21 cellular contexts compared by ENCODE assay signal in the genomic region with DNA sequence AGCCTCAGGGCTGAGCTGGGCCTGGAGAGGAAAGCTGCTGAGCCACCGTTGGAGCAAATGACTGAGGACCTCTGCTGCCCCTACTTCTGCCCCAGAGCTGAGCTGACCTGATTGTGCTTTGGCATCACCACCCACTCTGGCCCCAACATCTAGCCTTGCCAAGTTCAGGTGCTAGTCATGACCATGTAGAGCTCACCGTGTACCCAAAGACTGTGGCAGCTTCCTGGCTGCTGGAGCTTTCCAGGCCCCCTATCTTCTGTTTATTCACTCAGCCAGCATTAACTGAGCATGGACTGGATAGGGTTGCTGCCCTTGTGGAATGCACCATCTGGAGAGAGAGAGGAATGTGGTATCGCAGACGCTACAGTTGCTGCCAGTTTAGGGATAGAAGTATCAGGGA. TPM values are rescaled to one million over a fixed set of nuclear protein-coding genes. Genes with fewer than 3 reads are reported as not detected.
DNase-seq lines count a peak whose midpoint lies in the region; ATAC-seq and TF ChIP-seq lines count a peak whose summit lies in the region.
"Had no signal": no experiment of that assay in that cellular context is flagged by ENCODE, and none has a peak within 500 bp of the region (broad histone marks: within the 10 kb centered on the region; RNA-seq: fewer than 3 reads in every experiment).

No MANE protein-coding gene starts in this region.

- CTCF ChIA-PET in activated CD4-positive, alpha-beta memory T cell treated with anti-CD3 and anti-CD28 coated beads for 36 hours (lab: Charles Lee), result interaction anchor here (1.9 to 2.4 kb wide), 3 partner anchors 13 to 163 kb away, joined by 6 to 13 read pairs (median 8); partner anchors contain the start of gene CDKN2AIPNL
- CTCF ChIA-PET in activated CD4-positive, alpha-beta memory T cell treated with anti-CD3 and anti-CD28 coated beads, Interleukin-2, amount 10 ng/mL, durations not matched to agents 7 days and 5 days (lab: Charles Lee), result interaction anchor here (2.8 kb wide), 1 partner anchor 12 kb away, joined by 15 read pairs; no protein-coding TSS in a partner anchor
- CTCF ChIA-PET in IMR-90 (lab: Yijun Ruan, JAX), result no interaction called here

- no peak overlapping the region for H2BK5ac ChIP-seq in IMR-90 (ENCODE audit: low read depth, low read length, poor library complexity, severe bottlenecking)

- no peak overlapping the region for H3K56ac ChIP-seq in IMR-90 (ENCODE audit: extremely low read depth, insufficient read depth, low read length)

- no peak overlapping the region for H3K23ac ChIP-seq in IMR-90 (ENCODE audit: low read depth, low read length)

- no peaks in the 10 kb centered on the region for H3K27me3 ChIP-seq in IMR-90 (ENCODE audit: control insufficient read depth, insufficient read depth, low read length)
- H3K27me3 ChIP-seq: breast epithelium, SJSA1 had no signal

- no peak overlapping the region for H3K14ac ChIP-seq in IMR-90 (replicated peaks; ENCODE audit: low read depth, low read length)

- H3K27ac ChIP-seq in IMR-90 (ENCODE audit: insufficient read depth, low read length), result no peak overlapping the region
- H3K27ac ChIP-seq: 22Rv1, breast epithelium, KMS-11, SJSA1 had no signal

- no peak overlapping the region for H2AFZ ChIP-seq in IMR-90 (replicated peaks; ENCODE audit: low read length, poor library complexity)

- H2BK15ac ChIP-seq in IMR-90 (ENCODE audit: low read depth, low read length), result no peak overlapping the region

- H3K9me3 Mint-ChIP-seq in activated CD4-positive, alpha-beta memory T cell treated with anti-CD3 and anti-CD28 coated beads for 36 hours, result no peaks in the 10 kb centered on the region
- no peaks in the 10 kb centered on the region for H3K9me3 Mint-ChIP-seq in activated CD4-positive, alpha-beta memory T cell treated with anti-CD3 and anti-CD28 coated beads, Interleukin-2, amount 10 ng/mL, durations not matched to agents 7 days and 5 days
- H3K9me3 Mint-ChIP-seq in natural killer cell treated with Interleukin-12 subunit alpha and Interleukin-12 subunit beta and Interleukin-15 and Interleukin-18, amount 100 ng/mL, for 72 hours, result no peaks in the 10 kb centered on the region
- peaks cover 6% of the 10 kb centered on the region for H3K9me3 Mint-ChIP-seq in glutamatergic neuron (ENCODE audit: unreplicated experiment)
- H3K9me3 Mint-ChIP-seq: activated naive CD4-positive, alpha-beta T cell treated with anti-CD3 and anti-CD28 coated beads, Interleukin-2, amount 50 U/mL, for 24 hours; H9; stimulated activated naive B cell treated with anti-CD40 and anti-IgM and Interleukin-4, amounts not matched to agents 10 μg/mL and 1 μg/mL and 100 μg/mL, for 72 hours; type B pancreatic cell; WTC11 had no signal

- H4K20me1 ChIP-seq in IMR-90 (ENCODE audit: insufficient read depth, low read length), result no peaks in the 10 kb centered on the region; the same call in 1 of the 2 replicates

- intact Hi-C loops in activated CD4-positive, alpha-beta memory T cell treated with anti-CD3 and anti-CD28 coated beads for 36 hours (cut with micrococcal nuclease), result no loop called here
- intact Hi-C loops in IMR-90 (cut with micrococcal nuclease) (no loop called here), lower leg skin (cut with DNase I; ENCODE audit: low total_unique reads) (no loop called here)

- peaks cover 12% of the 10 kb centered on the region for H3K4me1 Mint-ChIP-seq in activated CD4-positive, alpha-beta memory T cell treated with anti-CD3 and anti-CD28 coated beads for 36 hours (ENCODE audit: low read depth)
- peaks cover 6% of the 10 kb centered on the region for H3K4me1 Mint-ChIP-seq in activated CD4-positive, alpha-beta memory T cell treated with anti-CD3 and anti-CD28 coated beads, Interleukin-2, amount 10 ng/mL, durations not matched to agents 7 days and 5 days
- H3K4me1 Mint-ChIP-seq in natural killer cell treated with Interleukin-12 subunit alpha and Interleukin-12 subunit beta and Interleukin-15 and Interleukin-18, amount 100 ng/mL, for 72 hours (ENCODE audit: low read depth in 2 of 2), result peaks cover 20 to 32% of the 10 kb centered on the region in 2 donors
- no peaks in the 10 kb centered on the region for H3K4me1 Mint-ChIP-seq in glutamatergic neuron (ENCODE audit: low read depth, unreplicated experiment)
- H3K4me1 Mint-ChIP-seq: activated CD8-positive, alpha-beta memory T cell treated with anti-CD3 and anti-CD28 coated beads, Interleukin-2, amount 10 ng/mL, durations not matched to agents 7 days and 5 days had no signal

- no peak for DNase-seq in activated CD4-positive, alpha-beta memory T cell treated with anti-CD3 and anti-CD28 coated beads for 36 hours
- no peak for DNase-seq in activated CD4-positive, alpha-beta memory T cell treated with anti-CD3 and anti-CD28 coated beads, Interleukin-2, amount 10 ng/mL, durations not matched to agents 7 days and 5 days
- DNase-seq in IMR-90, result peak; percentile 38
- DNase-seq in fibroblast of villous mesenchyme (ENCODE audit: low read depth), result peak; percentile 38
- no peak for DNase-seq in natural killer cell treated with Interleukin-12 subunit alpha and Interleukin-12 subunit beta and Interleukin-15 and Interleukin-18, amount 100 ng/mL, for 72 hours (ENCODE audit: low spot score)
- no peak for DNase-seq in glutamatergic neuron
- DNase-seq in lower leg skin (ENCODE audit: low spot score in 2 of 2), result no peak
- DNase-seq: activated CD8-positive, alpha-beta memory T cell treated with anti-CD3 and anti-CD28 coated beads, Interleukin-2, amount 10 ng/mL, durations not matched to agents 7 days and 5 days; DMS153; H9; left colon; NCI-H1092 treated with DMSO at 0.1 percent for 48 hours; stimulated activated naive B cell treated with anti-CD40 and anti-IgM and Interleukin-4, amounts not matched to agents 10 μg/mL and 1 μg/mL and 100 μg/mL, for 72 hours had no signal

- BruUV-seq in IMR-90 (replicated peaks; lab: Mats Ljungman, UMichigan), result no TSS peak

- in situ Hi-C loops in IMR-90 (cut with MboI; ENCODE audit: low sequenced_read_pairs), result no loop called here

- peaks cover 73% of the 10 kb centered on the region for H3K36me3 ChIP-seq in IMR-90 (ENCODE audit: control insufficient read depth, insufficient read depth, low read length)

- no peak overlapping the region for H4K91ac ChIP-seq in IMR-90 (ENCODE audit: insufficient read depth, low read depth, low read length)

- H2AK9ac ChIP-seq in IMR-90 (replicated peaks; ENCODE audit: low read depth, low read length, poor library complexity), result no peak overlapping the region

- no peak overlapping the region for H2AK5ac ChIP-seq in IMR-90 (ENCODE audit: low read depth, low read length)

- peak overlapping the region; percentile 11 for H3K27ac Mint-ChIP-seq in activated CD4-positive, alpha-beta memory T cell treated with anti-CD3 and anti-CD28 coated beads for 36 hours
- H3K27ac Mint-ChIP-seq in activated CD4-positive, alpha-beta memory T cell treated with anti-CD3 and anti-CD28 coated beads, Interleukin-2, amount 10 ng/mL, durations not matched to agents 7 days and 5 days, result no peak overlapping the region
- H3K27ac Mint-ChIP-seq in natural killer cell treated with Interleukin-12 subunit alpha and Interleukin-12 subunit beta and Interleukin-15 and Interleukin-18, amount 100 ng/mL, for 72 hours, result peak overlapping the region; percentile 20 to 82
- no peak overlapping the region for H3K27ac Mint-ChIP-seq in glutamatergic neuron (ENCODE audit: unreplicated experiment)
- H3K27ac Mint-ChIP-seq: type B pancreatic cell had no signal

- H2BK120ac ChIP-seq in IMR-90 (ENCODE audit: low read depth, low read length), result no peak overlapping the region

- no peak overlapping the region for H3K9ac ChIP-seq in IMR-90 (ENCODE audit: low read depth, low read length)
- H3K9ac ChIP-seq: KMS-11 had no signal

- no peaks in the 10 kb centered on the region for H3K9me3 ChIP-seq in IMR-90 (ENCODE audit: control insufficient read depth, insufficient read depth, low read length)
- H3K9me3 ChIP-seq: breast epithelium, SJSA1 had no signal

- no peak overlapping the region for H3K18ac ChIP-seq in IMR-90 (ENCODE audit: low read depth, low read length)

- no peak overlapping the region for H4K8ac ChIP-seq in IMR-90 (ENCODE audit: low read depth in 2 of 2, low read length in 2 of 2)

- peaks cover 3 to 41% of the 10 kb centered on the region in 2 experiments; a peak in 2 of 4 replicates for H3K79me1 ChIP-seq in IMR-90 (ENCODE audit: low read depth in 1 of 2, low read length in 2 of 2)

- peaks cover 10% of the 10 kb centered on the region for H3K4me1 ChIP-seq in IMR-90 (ENCODE audit: control insufficient read depth, insufficient read depth, low read length)
- H3K4me1 ChIP-seq: breast epithelium had no signal

- TF ChIP-seq RAD21 in IMR-90 (IDR thresholded peaks at IDR 0.05; ENCODE audit: low read length), result no peak

- TF ChIP-seq POLR2A in IMR-90 (IDR thresholded peaks at IDR 0.05; ENCODE audit: low read depth, low read length) (no peak), lower leg skin (IDR thresholded peaks at IDR 0.05) (no peak)

- H3K36me3 Mint-ChIP-seq in activated CD4-positive, alpha-beta memory T cell treated with anti-CD3 and anti-CD28 coated beads for 36 hours, result peaks cover 48% of the 10 kb centered on the region
- peaks cover 70% of the 10 kb centered on the region for H3K36me3 Mint-ChIP-seq in activated CD4-positive, alpha-beta memory T cell treated with anti-CD3 and anti-CD28 coated beads, Interleukin-2, amount 10 ng/mL, durations not matched to agents 7 days and 5 days (ENCODE audit: low read depth)
- H3K36me3 Mint-ChIP-seq in natural killer cell treated with Interleukin-12 subunit alpha and Interleukin-12 subunit beta and Interleukin-15 and Interleukin-18, amount 100 ng/mL, for 72 hours, result no peaks in the 10 kb centered on the region
- no peaks in the 10 kb centered on the region for H3K36me3 Mint-ChIP-seq in glutamatergic neuron (ENCODE audit: unreplicated experiment)
- H3K36me3 Mint-ChIP-seq: type B pancreatic cell had no signal

- H3K4ac ChIP-seq in IMR-90 (ENCODE audit: low read depth, low read length), result no peak overlapping the region

- POLR2A ChIA-PET in activated CD4-positive, alpha-beta memory T cell treated with anti-CD3 and anti-CD28 coated beads for 36 hours (lab: Charles Lee), result interaction anchor here (0.9 kb wide), 1 partner anchor 46 kb away, joined by 5 read pairs; no protein-coding TSS in a partner anchor
- POLR2A ChIA-PET in activated CD4-positive, alpha-beta memory T cell treated with anti-CD3 and anti-CD28 coated beads, Interleukin-2, amount 10 ng/mL, durations not matched to agents 7 days and 5 days (lab: Charles Lee), result no interaction called here
- POLR2A ChIA-PET in IMR-90 (lab: Charles Lee; ENCODE audit: unreplicated experiment), result no interaction called here

- WGBS in IMR-90 (ENCODE audit: extremely low coverage in 2 of 2, insufficient read length in 1 of 2), 2 experiments, result no CpG with 5 or more reads among the region's 4 CpGs
- WGBS in lower leg skin, 2 donors, result 65 to 75% methylated on average over 4 of the region's 4 CpGs

- H2BK20ac ChIP-seq in IMR-90 (ENCODE audit: low read depth, low read length), result no peak overlapping the region

- no peak overlapping the region for H3K4me2 ChIP-seq in IMR-90 (ENCODE audit: low read depth, low read length)
- H3K4me2 ChIP-seq: KMS-11 had no signal

- no peak for TF ChIP-seq CTCF in IMR-90 (conservative IDR thresholded peaks at IDR 0.05; ENCODE audit: low read depth, low read length)
- TF ChIP-seq CTCF in fibroblast of villous mesenchyme (IDR thresholded peaks at IDR 0.05; ENCODE audit: insufficient read depth, low read depth, low read length), result no peak
- no peak for TF ChIP-seq CTCF in glutamatergic neuron (IDR thresholded peaks at IDR 0.05; ENCODE audit: partially characterized antibody, unreplicated experiment)
- TF ChIP-seq CTCF in lower leg skin (IDR thresholded peaks at IDR 0.05), result no peak

- dilution Hi-C loops in IMR-90 (cut with HindIII; ENCODE audit: low sequenced_read_pairs, unreplicated experiment), result no loop called here

- H3K9me1 ChIP-seq in IMR-90 (ENCODE audit: insufficient read depth, low read length), result peaks cover 18% of the 10 kb centered on the region

- H3K4me3 ChIP-seq in IMR-90 (ENCODE audit: insufficient read depth, low read depth, low read length) (no peak overlapping the region), fibroblast of villous mesenchyme (ENCODE audit: low read depth, low read length) (no peak overlapping the region), lower leg skin (ENCODE audit: low read depth, poor library complexity, severe bottlenecking) (no peak overlapping the region)
- H3K4me3 ChIP-seq: breast epithelium, SJSA1 had no signal

- peak; percentile 38 for ATAC-seq in IMR-90 (ENCODE audit: low read depth)
- no peak for ATAC-seq in natural killer cell treated with Interleukin-12 subunit alpha and Interleukin-12 subunit beta and Interleukin-15 and Interleukin-18, amount 100 ng/mL, for 72 hours
- ATAC-seq in GM21825 (IDR thresholded peaks at IDR 0.05; ENCODE audit: unreplicated experiment), result no peak
- ATAC-seq: activated CD8-positive, alpha-beta memory T cell treated with anti-CD3 and anti-CD28 coated beads, Interleukin-2, amount 10 ng/mL, durations not matched to agents 7 days and 5 days; left colon; stimulated activated naive B cell treated with anti-CD40 and anti-IgM and Interleukin-4, amounts not matched to agents 10 μg/mL and 1 μg/mL and 100 μg/mL, for 72 hours; WTC11 had no signal

- H4K5ac ChIP-seq in IMR-90 (ENCODE audit: low read depth, low read length), result no peak overlapping the region

- no peak overlapping the region for H3K4me3 Mint-ChIP-seq in activated CD4-positive, alpha-beta memory T cell treated with anti-CD3 and anti-CD28 coated beads for 36 hours
- no peak overlapping the region for H3K4me3 Mint-ChIP-seq in activated CD4-positive, alpha-beta memory T cell treated with anti-CD3 and anti-CD28 coated beads, Interleukin-2, amount 10 ng/mL, durations not matched to agents 7 days and 5 days
- H3K4me3 Mint-ChIP-seq in natural killer cell treated with Interleukin-12 subunit alpha and Interleukin-12 subunit beta and Interleukin-15 and Interleukin-18, amount 100 ng/mL, for 72 hours, result no peak overlapping the region
- no peak overlapping the region for H3K4me3 Mint-ChIP-seq in glutamatergic neuron (ENCODE audit: unreplicated experiment)
- H3K4me3 Mint-ChIP-seq: activated CD8-positive, alpha-beta memory T cell treated with anti-CD3 and anti-CD28 coated beads, Interleukin-2, amount 10 ng/mL, durations not matched to agents 7 days and 5 days; activated naive CD4-positive, alpha-beta T cell treated with anti-CD3 and anti-CD28 coated beads, Interleukin-2, amount 50 U/mL, for 24 hours; H9; stimulated activated naive B cell treated with anti-CD40 and anti-IgM and Interleukin-4, amounts not matched to agents 10 μg/mL and 1 μg/mL and 100 μg/mL, for 72 hours; type B pancreatic cell; WTC11 had no signal

- no peaks in the 10 kb centered on the region for H3K27me3 Mint-ChIP-seq in activated CD4-positive, alpha-beta memory T cell treated with anti-CD3 and anti-CD28 coated beads for 36 hours
- no peaks in the 10 kb centered on the region for H3K27me3 Mint-ChIP-seq in activated CD4-positive, alpha-beta memory T cell treated with anti-CD3 and anti-CD28 coated beads, Interleukin-2, amount 10 ng/mL, durations not matched to agents 7 days and 5 days
- no peaks in the 10 kb centered on the region for H3K27me3 Mint-ChIP-seq in natural killer cell treated with Interleukin-12 subunit alpha and Interleukin-12 subunit beta and Interleukin-15 and Interleukin-18, amount 100 ng/mL, for 72 hours
- peaks cover 10% of the 10 kb centered on the region for H3K27me3 Mint-ChIP-seq in glutamatergic neuron (ENCODE audit: unreplicated experiment)
- H3K27me3 Mint-ChIP-seq: activated CD8-positive, alpha-beta memory T cell treated with anti-CD3 and anti-CD28 coated beads, Interleukin-2, amount 10 ng/mL, durations not matched to agents 7 days and 5 days; activated naive CD4-positive, alpha-beta T cell treated with anti-CD3 and anti-CD28 coated beads, Interleukin-2, amount 50 U/mL, for 24 hours; stimulated activated naive B cell treated with anti-CD40 and anti-IgM and Interleukin-4, amounts not matched to agents 10 μg/mL and 1 μg/mL and 100 μg/mL, for 72 hours; type B pancreatic cell had no signal

RNA-seq across cellular contexts. Expression of gene JADE2, which starts 49.1 kb away (rescaled TPM):
- 10 to 100 TPM; 79.4 to 81.6 TPM for total RNA-seq in activated CD4-positive, alpha-beta memory T cell treated with anti-CD3 and anti-CD28 coated beads for 36 hours
- 10 to 100 TPM; 72.7 to 73.5 TPM for total RNA-seq in activated CD4-positive, alpha-beta memory T cell treated with anti-CD3 and anti-CD28 coated beads, Interleukin-2, amount 10 ng/mL, durations not matched to agents 7 days and 5 days
- 13.9 and 14.9 TPM in 2 replicates for total RNA-seq in IMR-90 (2012; rRNA removed)
- 13.3 and 16.7 TPM in 2 replicates for polyA plus RNA-seq in IMR-90 (2012; rRNA removed)
- 10.0 and 16.8 TPM in 2 replicates for polyA plus RNA-seq in IMR-90 (2012; cell fraction: cytosol; rRNA removed)
- polyA plus RNA-seq in IMR-90 (2012; cell fraction: nucleus; rRNA removed; ENCODE audit: low replicate concordance), result 19.0 and 26.8 TPM in 2 replicates
- total RNA-seq in fibroblast of villous mesenchyme, result 29.3 and 35.4 TPM in 2 replicates
- 10 to 100 TPM; 45.2 to 70.8 TPM for total RNA-seq in natural killer cell treated with Interleukin-12 subunit alpha and Interleukin-12 subunit beta and Interleukin-15 and Interleukin-18, amount 100 ng/mL, for 72 hours
- 2.1 TPM for total RNA-seq in glutamatergic neuron (ENCODE audit: unreplicated experiment)
- 10 to 100 TPM; 35.5 to 68.1 (median 59.0) TPM for total RNA-seq in lower leg skin

RNA-seq across cellular contexts. Expression of gene SAR1B, which starts 58.1 kb away (rescaled TPM):
- 10 to 100 TPM; 56.8 to 61.1 TPM for total RNA-seq in activated CD4-positive, alpha-beta memory T cell treated with anti-CD3 and anti-CD28 coated beads for 36 hours
- total RNA-seq in activated CD4-positive, alpha-beta memory T cell treated with anti-CD3 and anti-CD28 coated beads, Interleukin-2, amount 10 ng/mL, durations not matched to agents 7 days and 5 days, result 10 to 100 TPM; 55.3 to 57.7 TPM
- 66.0 and 164 TPM in 2 replicates for total RNA-seq in IMR-90 (2012; rRNA removed)
- 40.2 and 44.6 TPM in 2 replicates for polyA plus RNA-seq in IMR-90 (2012; rRNA removed)
- 4.3 and 7.1 TPM in 2 replicates for polyA plus RNA-seq in IMR-90 (2012; cell fraction: cytosol; rRNA removed)
- polyA plus RNA-seq in IMR-90 (2012; cell fraction: nucleus; rRNA removed; ENCODE audit: low replicate concordance), result 4.4 and 10.6 TPM in 2 replicates
- total RNA-seq in fibroblast of villous mesenchyme, result 40.6 and 51.0 TPM in 2 replicates
- total RNA-seq in natural killer cell treated with Interleukin-12 subunit alpha and Interleukin-12 subunit beta and Interleukin-15 and Interleukin-18, amount 100 ng/mL, for 72 hours, result 10 to 100 TPM; 63.7 to 70.9 TPM
- 34.9 TPM for total RNA-seq in glutamatergic neuron (ENCODE audit: unreplicated experiment)
- total RNA-seq in lower leg skin, result 10 to 100 TPM; 33.0 to 42.4 (median 40.7) TPM

Comparison
In these comparisons a context has a peak if more than half of its experiments do, and no peak if none do; other contexts are left out.
1. H3K27ac Mint-ChIP-seq: peak in activated CD4-positive, alpha-beta memory T cell treated with anti-CD3 and anti-CD28 coated beads for 36 hours (single experiment) and natural killer cell treated with Interleukin-12 subunit alpha and Interleukin-12 subunit beta and Interleukin-15 and Interleukin-18, amount 100 ng/mL, for 72 hours (2 of 2); none in activated CD4-positive, alpha-beta memory T cell treated with anti-CD3 and anti-CD28 coated beads, Interleukin-2, amount 10 ng/mL, durations not matched to agents 7 days and 5 days (single experiment) and glutamatergic neuron (single experiment).
2. DNase-seq: peak in IMR-90 (single experiment) and fibroblast of villous mesenchyme (single experiment); none in activated CD4-positive, alpha-beta memory T cell treated with anti-CD3 and anti-CD28 coated beads for 36 hours (single experiment), activated CD4-positive, alpha-beta memory T cell treated with anti-CD3 and anti-CD28 coated beads, Interleukin-2, amount 10 ng/mL, durations not matched to agents 7 days and 5 days (single experiment), natural killer cell treated with Interleukin-12 subunit alpha and Interleukin-12 subunit beta and Interleukin-15 and Interleukin-18, amount 100 ng/mL, for 72 hours (single experiment), glutamatergic neuron (single experiment) and lower leg skin (0 of 2).